17 cellular contexts compared by ENCODE assay signal in the genomic region with DNA sequence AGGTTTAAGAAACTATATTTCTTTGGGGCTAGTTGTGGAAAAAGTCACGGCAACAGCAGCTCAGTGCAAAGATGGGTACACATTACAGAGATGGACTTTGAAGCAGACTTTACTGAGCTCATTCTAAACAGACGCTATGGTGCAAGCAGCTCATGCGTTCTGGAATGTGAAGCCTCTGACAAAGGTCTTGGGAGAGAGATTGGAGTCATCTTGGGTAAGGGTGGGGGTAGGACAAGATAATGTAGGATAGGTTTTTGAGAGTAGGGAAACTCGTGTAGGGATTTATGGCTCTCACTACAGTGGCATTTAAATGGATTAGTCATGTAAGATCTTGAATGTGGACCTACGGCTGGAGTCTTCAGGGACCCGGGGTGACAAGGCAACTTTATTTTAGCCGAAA. TPM values are rescaled to one million over a fixed set of nuclear protein-coding genes. Genes with fewer than 3 reads are reported as not detected.
DNase-seq lines count a peak whose midpoint lies in the region; TF ChIP-seq lines count a peak whose summit lies in the region.
"Had no signal": no experiment of that assay in that cellular context is flagged by ENCODE, and none has a peak within 500 bp of the region (broad histone marks: within the 10 kb centered on the region; RNA-seq: fewer than 3 reads in every experiment).

No MANE protein-coding gene starts in this region.

- no peaks in the 10 kb centered on the region for H3K27me3 ChIP-seq in adipocyte (replicated peaks; ENCODE audit: control insufficient read depth, insufficient read depth, low read length)
- no peaks in the 10 kb centered on the region for H3K27me3 ChIP-seq in hepatocyte
- H3K27me3 ChIP-seq in smooth muscle cell (ENCODE audit: low read depth) = no peaks in the 10 kb centered on the region

- H3K27ac ChIP-seq in hepatocyte (peak overlapping the region; percentile 52), smooth muscle cell (ENCODE audit: low read depth) (peak overlapping the region; percentile 27)
- H3K27ac ChIP-seq: HL-60 had no signal

- 37% methylated on average over 7 of the region's 7 CpGs for WGBS in hepatocyte (ENCODE audit: low lambda C conversion rate, missing lambda C conversion rate)
- WGBS in smooth muscle cell (ENCODE audit: low lambda C conversion rate) = 8% methylated on average over 7 of the region's 7 CpGs

- H4K20me1 ChIP-seq in hepatocyte (ENCODE audit: insufficient read depth, poor library complexity, severe bottlenecking) (no peaks in the 10 kb centered on the region), smooth muscle cell (ENCODE audit: low read depth) (no peaks in the 10 kb centered on the region)

- H3K9me2 ChIP-seq in hepatocyte (replicated peaks; ENCODE audit: insufficient read depth) = no peaks in the 10 kb centered on the region

- H3K4me2 ChIP-seq in hepatocyte = no peak overlapping the region
- peak overlapping the region; percentile 62 for H3K4me2 ChIP-seq in smooth muscle cell

- DNase-seq in GM04503 (ENCODE audit: low read depth) = peak; percentile 87
- peak; percentile 23 for DNase-seq in adipocyte (ENCODE audit: low read depth)
- peak; percentile 69 for DNase-seq in hepatocyte (ENCODE audit: low spot score)
- no peak for DNase-seq in smooth muscle cell (lab: John Stamatoyannopoulos, UW; ENCODE audit: unreplicated experiment)
- DNase-seq in T-helper 1 cell = no peak
- no peak for DNase-seq in epidermal melanocyte (ENCODE audit: insufficient read length, low spot score)
- DNase-seq in activated CD8-positive, alpha-beta memory T cell treated with anti-CD3 and anti-CD28 coated beads, Interleukin-2, amount 50 U/mL, for 4 hours = no peak
- DNase-seq: activated CD4-positive, alpha-beta memory T cell treated with anti-CD3 and anti-CD28 coated beads, Interleukin-2, amount 10 ng/mL, durations not matched to agents 7 days and 5 days; CD8-positive, alpha-beta memory T cell; effector CD8-positive, alpha-beta T cell; left cardiac atrium; naive B cell; NCI-H1930; NCI-H526 treated with DMSO at 0.1 percent for 48 hours; stimulated activated CD4-positive, alpha-beta T cell treated with anti-CD3 and anti-CD28 coated beads, Interleukin-4, amount 100 ng/mL, for 4 hours; T-helper 2 cell had no signal

- no peaks in the 10 kb centered on the region for H3K36me3 ChIP-seq in adipocyte (ENCODE audit: control insufficient read depth, insufficient read depth, low read length, severe bottlenecking)
- H3K36me3 ChIP-seq in hepatocyte (replicated peaks; ENCODE audit: insufficient read depth, low read depth) = no peaks in the 10 kb centered on the region
- no peaks in the 10 kb centered on the region for H3K36me3 ChIP-seq in smooth muscle cell (ENCODE audit: low read depth)

- H3F3A ChIP-seq in smooth muscle cell (ENCODE audit: low read depth) = peaks cover 6% of the 10 kb centered on the region

- H3K79me2 ChIP-seq in hepatocyte (no peaks in the 10 kb centered on the region), smooth muscle cell (ENCODE audit: low read depth) (no peaks in the 10 kb centered on the region)

- H3K9me3 ChIP-seq in adipocyte (ENCODE audit: control insufficient read depth, low read length) (no peaks in the 10 kb centered on the region), hepatocyte (ENCODE audit: low read depth) (no peaks in the 10 kb centered on the region), smooth muscle cell (replicated peaks; ENCODE audit: low read depth) (no peaks in the 10 kb centered on the region)

- peak overlapping the region; percentile 46 for H3K9ac ChIP-seq in adipocyte (ENCODE audit: low read length)
- H3K9ac ChIP-seq in smooth muscle cell (ENCODE audit: low read depth) = no peak overlapping the region

- peak overlapping the region; percentile 44 for H3K4me3 ChIP-seq in adipocyte (ENCODE audit: low read length)
- no peak overlapping the region for H3K4me3 ChIP-seq in hepatocyte
- H3K4me3 ChIP-seq in smooth muscle cell = no peak overlapping the region

- H3K4me1 ChIP-seq in adipocyte (ENCODE audit: control insufficient read depth, insufficient read depth, low read length) = peaks cover 55% of the 10 kb centered on the region
- peaks cover 24% of the 10 kb centered on the region for H3K4me1 ChIP-seq in hepatocyte (ENCODE audit: insufficient read depth)
- peaks cover 10% of the 10 kb centered on the region for H3K4me1 ChIP-seq in smooth muscle cell (ENCODE audit: low read depth)

- TF ChIP-seq CTCF in hepatocyte (IDR thresholded peaks at IDR 0.05; ENCODE audit: poor library complexity) = no peak
- TF ChIP-seq CTCF in smooth muscle cell (IDR thresholded peaks at IDR 0.05; ENCODE audit: borderline replicate concordance, insufficient read depth, poor library complexity, severe bottlenecking) = no peak

- no peak overlapping the region for H2AFZ ChIP-seq in hepatocyte
- no peak overlapping the region for H2AFZ ChIP-seq in smooth muscle cell (ENCODE audit: low read depth)

RNA-seq across cellular contexts. Expression of a gene that starts 36.2 kb away (rescaled TPM):
- total RNA-seq in hepatocyte = 59.4 and 75.1 TPM in 2 replicates
- polyA plus RNA-seq in hepatocyte = 23.3 and 27.1 TPM in 2 replicates
- total RNA-seq in smooth muscle cell = 163 and 176 TPM in 2 replicates
- 62.0 and 74.0 TPM in 2 replicates for polyA plus RNA-seq in smooth muscle cell

Comparison
In these comparisons a context has a peak if more than half of its experiments do, and no peak if none do; other contexts are left out.
1. DNase-seq: peak in GM04503 (single experiment), adipocyte (single experiment) and hepatocyte (single experiment); none in smooth muscle cell (single experiment), T-helper 1 cell (0 of 5), epidermal melanocyte (single experiment) and activated CD8-positive, alpha-beta memory T cell treated with anti-CD3 and anti-CD28 coated beads, Interleukin-2, amount 50 U/mL, for 4 hours (single experiment).